21 cellular contexts compared by ENCODE assay signal in genomic region chr2:64205415-64205814, GRCh38.
DNase-seq lines count a peak whose midpoint lies in the region; ATAC-seq and TF ChIP-seq lines count a peak whose summit lies in the region.
"Had no signal": no experiment of that assay in that cellular context is flagged by ENCODE, and none has a peak within 500 bp of the region (broad histone marks: within the 10 kb centered on the region; RNA-seq: fewer than 3 reads in every experiment).

No MANE protein-coding gene starts in this region.

- 51 to 77% (median 68%) methylated on average over 2 of the region's 2 CpGs for WGBS in spleen, 5 donors
- 67 to 100% methylated on average over 2 of the region's 2 CpGs for WGBS in testis, 2 donors

- H3K36me3 Mint-ChIP-seq in activated naive CD4-positive, alpha-beta T cell treated with anti-CD3 and anti-CD28 coated beads, Interleukin-2, amount 50 U/mL, for 24 hours: peaks cover 5% of the 10 kb centered on the region
- H3K36me3 Mint-ChIP-seq in activated B cell treated with CpG ODN at 0.5 μM for 24 hours (ENCODE audit: low read depth): no peaks in the 10 kb centered on the region
- H3K36me3 Mint-ChIP-seq: brain; CD8-positive, alpha-beta memory T cell had no signal

- no peaks in the 10 kb centered on the region for H3K27me3 ChIP-seq in muscle layer of colon (ENCODE audit: control insufficient read depth in 1 of 2, insufficient read depth in 2 of 2, low read length in 2 of 2)
- H3K27me3 ChIP-seq in spleen (replicated peaks in 1 of 7): no peaks in the 10 kb centered on the region
- H3K27me3 ChIP-seq in testis: no peaks in the 10 kb centered on the region
- H3K27me3 ChIP-seq: stomach had no signal

- H3K4me1 Mint-ChIP-seq in activated naive CD4-positive, alpha-beta T cell treated with anti-CD3 and anti-CD28 coated beads, Interleukin-2, amount 50 U/mL, for 24 hours: peaks cover 84% of the 10 kb centered on the region
- H3K4me1 Mint-ChIP-seq in activated B cell treated with CpG ODN at 0.5 μM for 24 hours: peaks cover 76% of the 10 kb centered on the region

- POLR2A ChIA-PET in activated B cell treated with CpG ODN at 0.5 μM for 24 hours (lab: Charles Lee): interaction anchor here (0.7 to 4.3 kb wide), 8 partner anchors 9 to 120 kb away, joined by 3 to 29 read pairs (median 9); no protein-coding TSS in a partner anchor

- intact Hi-C loops in activated B cell treated with CpG ODN at 0.5 μM for 24 hours (cut with micrococcal nuclease) (loop anchor here (2.0 kb wide), 2 partner anchors 15 to 121 kb away; no protein-coding TSS in a partner anchor), spleen (cut with DNase I; ENCODE audit: low total_unique reads) (no loop called here), testis (cut with DNase I; ENCODE audit: low total_unique reads) (no loop called here)

- H3K9me3 ChIP-seq in muscle layer of colon (ENCODE audit: low read length) (no peaks in the 10 kb centered on the region), spleen (no peaks in the 10 kb centered on the region), testis (no peaks in the 10 kb centered on the region)
- H3K9me3 ChIP-seq: mucosa of descending colon, stomach had no signal

- no peaks in the 10 kb centered on the region for H3K27me3 Mint-ChIP-seq in activated naive CD4-positive, alpha-beta T cell treated with anti-CD3 and anti-CD28 coated beads, Interleukin-2, amount 50 U/mL, for 24 hours
- no peaks in the 10 kb centered on the region for H3K27me3 Mint-ChIP-seq in activated B cell treated with CpG ODN at 0.5 μM for 24 hours
- H3K27me3 Mint-ChIP-seq: CD8-positive, alpha-beta memory T cell; effector memory CD8-positive, alpha-beta T cell had no signal

- ATAC-seq in activated B cell treated with CpG ODN at 0.5 μM for 24 hours (ENCODE audit: low read depth) (no peak), omental fat pad (ENCODE audit: low FRiP score) (no peak), HG03108 (IDR thresholded peaks at IDR 0.05; ENCODE audit: unreplicated experiment) (no peak)
- ATAC-seq: effector memory CD8-positive, alpha-beta T cell; left lobe of liver; mucosa of descending colon; sciatic nerve had no signal

- H3K27ac ChIP-seq in muscle layer of colon (ENCODE audit: low read depth, low read length) (peak overlapping the region; percentile 75), spleen (peak overlapping the region in 2 of 8 donors; percentile 84 to 89), testis (no peak overlapping the region)

- peaks cover 9% of the 10 kb centered on the region for H3K9me3 Mint-ChIP-seq in activated naive CD4-positive, alpha-beta T cell treated with anti-CD3 and anti-CD28 coated beads, Interleukin-2, amount 50 U/mL, for 24 hours
- H3K9me3 Mint-ChIP-seq in activated B cell treated with CpG ODN at 0.5 μM for 24 hours: no peaks in the 10 kb centered on the region
- H3K9me3 Mint-ChIP-seq: CD8-positive, alpha-beta memory T cell; effector memory CD8-positive, alpha-beta T cell had no signal

- H3K4me3 Mint-ChIP-seq in activated naive CD4-positive, alpha-beta T cell treated with anti-CD3 and anti-CD28 coated beads, Interleukin-2, amount 50 U/mL, for 24 hours: no peak overlapping the region
- peak overlapping the region; percentile 49 for H3K4me3 Mint-ChIP-seq in activated B cell treated with CpG ODN at 0.5 μM for 24 hours

- CTCF ChIA-PET in activated B cell treated with CpG ODN at 0.5 μM for 24 hours (lab: Charles Lee): interaction anchor here (1.4 to 1.7 kb wide), 2 partner anchors 13 to 123 kb away, joined by 3 to 4 read pairs; no protein-coding TSS in a partner anchor

- H3K27ac Mint-ChIP-seq in activated naive CD4-positive, alpha-beta T cell treated with anti-CD3 and anti-CD28 coated beads, Interleukin-2, amount 50 U/mL, for 24 hours: peak overlapping the region; percentile 78
- H3K27ac Mint-ChIP-seq in activated B cell treated with CpG ODN at 0.5 μM for 24 hours: peak overlapping the region; percentile 3

- no peak overlapping the region for H3K9ac ChIP-seq in muscle layer of colon (ENCODE audit: low read length)

- H3K4me1 ChIP-seq in muscle layer of colon (ENCODE audit: insufficient read depth, low read length) (peaks cover 44% of the 10 kb centered on the region), spleen (peaks cover 18 to 44% (median 29%) of the 10 kb centered on the region in 6 donors), testis (peaks cover 17% of the 10 kb centered on the region)

- no peak for DNase-seq in activated naive CD4-positive, alpha-beta T cell treated with Interleukin-2 at 50 U/mL for 16 hours
- DNase-seq in activated B cell treated with CpG ODN at 0.5 μM for 24 hours (no peak), omental fat pad (ENCODE audit: low spot score) (no peak), spleen (no peak), testis (no peak)
- DNase-seq: activated CD4-positive, alpha-beta T cell treated with anti-CD3 and anti-CD28 coated beads, Interleukin-2, amount 50 U/mL, for 1 hour; CD8-positive, alpha-beta memory T cell; DMS53; effector memory CD8-positive, alpha-beta T cell; mucosa of descending colon; NCI-H1105; NCI-H2081; NCI-H446 treated with DMSO at 0.1 percent for 48 hours; stimulated activated CD4-positive, alpha-beta T cell treated with anti-CD3 and anti-CD28 coated beads, Interleukin-2, amount 100 ng/mL, for 24 hours; stomach had no signal

- H3K36me3 ChIP-seq in muscle layer of colon (ENCODE audit: insufficient read depth, low read length) (no peaks in the 10 kb centered on the region), spleen (no peaks in the 10 kb centered on the region), testis (ENCODE audit: low read depth, missing control alignments) (no peaks in the 10 kb centered on the region)
- H3K36me3 ChIP-seq: stomach had no signal

- H3K4me3 ChIP-seq in muscle layer of colon (ENCODE audit: low read depth in 1 of 2, low read length in 2 of 2): no peak overlapping the region
- H3K4me3 ChIP-seq in spleen: no peak overlapping the region
- no peak overlapping the region for H3K4me3 ChIP-seq in testis
- H3K4me3 ChIP-seq: mucosa of descending colon, stomach had no signal

- TF ChIP-seq CTCF in activated B cell treated with CpG ODN at 0.5 μM for 24 hours (IDR thresholded peaks at IDR 0.05) (no peak), omental fat pad (IDR thresholded peaks at IDR 0.05) (no peak), spleen (IDR thresholded peaks at IDR 0.05 in 8 of 11, conservative IDR thresholded peaks at IDR 0.05 in 3 of 11) (no peak), testis (IDR thresholded peaks at IDR 0.05) (no peak)

- TF ChIP-seq POLR2A in spleen (IDR thresholded peaks at IDR 0.05): no peak
- no peak for TF ChIP-seq POLR2A in testis (IDR thresholded peaks at IDR 0.05)
